Comparison of ENCODE assay signal across 29 cellular contexts in genomic region chr19:17836530-17836929, GRCh38. TPM values are rescaled to one million over a fixed set of nuclear protein-coding genes. Genes with fewer than 3 reads are reported as not detected.
DNase-seq lines count a peak whose midpoint lies in the region; ATAC-seq and TF ChIP-seq lines count a peak whose summit lies in the region.
"Had no signal": no experiment of that assay in that cellular context is flagged by ENCODE, and none has a peak within 500 bp of the region (broad histone marks: within the 10 kb centered on the region; RNA-seq: fewer than 3 reads in every experiment).

No MANE protein-coding gene starts in this region.

- no peak overlapping the region for H3K23ac ChIP-seq in mesendoderm (ENCODE audit: low read length)
- no peak overlapping the region for H3K23ac ChIP-seq in neuronal stem cell (ENCODE audit: low read depth, low read length, poor library complexity)

- peaks cover 37% of the 10 kb centered on the region for H3K4me1 Mint-ChIP-seq in activated CD4-positive, alpha-beta memory T cell treated with anti-CD3 and anti-CD28 coated beads, Interleukin-2, amount 10 ng/mL, durations not matched to agents 7 days and 5 days
- H3K4me1 Mint-ChIP-seq in activated CD4-positive, alpha-beta memory T cell treated with anti-CD3 and anti-CD28 coated beads for 36 hours (ENCODE audit: low read depth), result peaks cover 7% of the 10 kb centered on the region
- peaks cover 3% of the 10 kb centered on the region for H3K4me1 Mint-ChIP-seq in activated B cell treated with CpG ODN at 0.5 μM for 24 hours

- H2BK12ac ChIP-seq in neuronal stem cell (ENCODE audit: low read length), result no peak overlapping the region

- no CpG with 5 or more reads among the region's 4 CpGs for WGBS in mesendoderm (ENCODE audit: extremely low coverage, insufficient coverage, low lambda C conversion rate)
- WGBS in neuronal stem cell (ENCODE audit: extremely low coverage in 2 of 2, insufficient read length in 2 of 2, insufficient replicate concordance in 1 of 2), 2 donors, result no CpG with 5 or more reads among the region's 4 CpGs

- peaks cover 2% of the 10 kb centered on the region for H3K9me3 Mint-ChIP-seq in activated CD4-positive, alpha-beta memory T cell treated with anti-CD3 and anti-CD28 coated beads, Interleukin-2, amount 10 ng/mL, durations not matched to agents 7 days and 5 days
- peaks cover 2% of the 10 kb centered on the region for H3K9me3 Mint-ChIP-seq in activated CD4-positive, alpha-beta memory T cell treated with anti-CD3 and anti-CD28 coated beads for 36 hours
- H3K9me3 Mint-ChIP-seq in activated B cell treated with CpG ODN at 0.5 μM for 24 hours, result no peaks in the 10 kb centered on the region
- H3K9me3 Mint-ChIP-seq: naive B cell had no signal

- no peaks in the 10 kb centered on the region for H3K79me2 ChIP-seq in mesendoderm (ENCODE audit: control insufficient read depth, insufficient read depth, low read length)
- H3K79me2 ChIP-seq: hepatocyte had no signal

- H3K56ac ChIP-seq in mesendoderm (ENCODE audit: low read length), result no peak overlapping the region

- DNase-seq in activated CD4-positive, alpha-beta memory T cell treated with anti-CD3 and anti-CD28 coated beads, Interleukin-2, amount 10 ng/mL, durations not matched to agents 7 days and 5 days, result no peak
- no peak for DNase-seq in activated CD4-positive, alpha-beta memory T cell treated with anti-CD3 and anti-CD28 coated beads for 36 hours
- no peak for DNase-seq in activated B cell treated with CpG ODN at 0.5 μM for 24 hours
- peak; percentile 84 for DNase-seq in mesendoderm
- DNase-seq in T-helper 9 cell, result no peak
- no peak for DNase-seq in neuronal stem cell (ENCODE audit: low spot score)
- DNase-seq: activated CD8-positive, alpha-beta memory T cell treated with anti-CD3 and anti-CD28 coated beads for 24 hours; activated effector memory CD4-positive, alpha-beta T cell treated with Interleukin-2 at 50 U/mL for 16 hours; C1 segment of cervical spinal cord; DMS153; KBM-7; MV-4-11; naive B cell; NCI-H187 treated with DMSO at 0.1 percent for 48 hours; NK-92 treated with Interleukin-12 subunit alpha and Interleukin-12 subunit beta, amount 100 ng/mL, for 24 hours; stimulated activated CD4-positive, alpha-beta T cell treated with anti-CD3 and anti-CD28 coated beads, Interleukin-2, amount 100 ng/mL, for 48 hours; upper lobe of left lung had no signal

- CTCF ChIA-PET in activated CD4-positive, alpha-beta memory T cell treated with anti-CD3 and anti-CD28 coated beads, Interleukin-2, amount 10 ng/mL, durations not matched to agents 7 days and 5 days (lab: Charles Lee), result no interaction called here
- CTCF ChIA-PET in activated CD4-positive, alpha-beta memory T cell treated with anti-CD3 and anti-CD28 coated beads for 36 hours (lab: Charles Lee), result no interaction called here
- CTCF ChIA-PET in activated B cell treated with CpG ODN at 0.5 μM for 24 hours (lab: Charles Lee), result no interaction called here

- H3K79me1 ChIP-seq in mesendoderm (ENCODE audit: low read length) (no peaks in the 10 kb centered on the region), neuronal stem cell (ENCODE audit: low read depth, low read length) (no peaks in the 10 kb centered on the region)

- H3K18ac ChIP-seq in mesendoderm (ENCODE audit: low read length) (no peak overlapping the region), neuronal stem cell (ENCODE audit: low read length) (no peak overlapping the region)

- no peak overlapping the region for H4K5ac ChIP-seq in mesendoderm (ENCODE audit: low read length)

- H3K27me3 ChIP-seq in mesendoderm (ENCODE audit: insufficient read depth, low read length, poor library complexity) (no peaks in the 10 kb centered on the region), neuronal stem cell (ENCODE audit: control insufficient read depth in 3 of 3, insufficient read depth in 3 of 3, low read depth in 1 of 3, low read length in 3 of 3) (peaks cover 0 to 14% (median 5%) of the 10 kb centered on the region in 3 experiments)
- H3K27me3 ChIP-seq: upper lobe of left lung had no signal

- H2AK5ac ChIP-seq in mesendoderm (ENCODE audit: low read length) (no peak overlapping the region), neuronal stem cell (ENCODE audit: low read depth, low read length) (no peak overlapping the region)

- no peak overlapping the region for H2AFZ ChIP-seq in neuronal stem cell (ENCODE audit: low read length)
- H2AFZ ChIP-seq: hepatocyte had no signal

- H3K4me3 ChIP-seq in mesendoderm (ENCODE audit: low read length) (no peak overlapping the region), neuronal stem cell (ENCODE audit: low read length in 2 of 2) (no peak overlapping the region)
- H3K4me3 ChIP-seq: hepatocyte, prostate gland, skin epidermis, upper lobe of left lung had no signal

- H3K9ac ChIP-seq in mesendoderm (ENCODE audit: low read length), result no peak overlapping the region
- H3K9ac ChIP-seq in neuronal stem cell (ENCODE audit: low read depth, low read length, poor library complexity), result no peak overlapping the region

- H3K36me3 Mint-ChIP-seq in activated CD4-positive, alpha-beta memory T cell treated with anti-CD3 and anti-CD28 coated beads, Interleukin-2, amount 10 ng/mL, durations not matched to agents 7 days and 5 days (ENCODE audit: low read depth), result peaks cover 91% of the 10 kb centered on the region
- H3K36me3 Mint-ChIP-seq in activated CD4-positive, alpha-beta memory T cell treated with anti-CD3 and anti-CD28 coated beads for 36 hours, result peaks cover 74% of the 10 kb centered on the region
- peaks cover 85% of the 10 kb centered on the region for H3K36me3 Mint-ChIP-seq in activated B cell treated with CpG ODN at 0.5 μM for 24 hours (ENCODE audit: low read depth)

- POLR2A ChIA-PET in activated CD4-positive, alpha-beta memory T cell treated with anti-CD3 and anti-CD28 coated beads, Interleukin-2, amount 10 ng/mL, durations not matched to agents 7 days and 5 days (lab: Charles Lee), result interaction anchor here (2.1 to 6.0 kb wide), 3 partner anchors 10 to 14 kb away, joined by 5 to 42 read pairs (median 7); partner anchors contain the start of gene JAK3
- POLR2A ChIA-PET in activated CD4-positive, alpha-beta memory T cell treated with anti-CD3 and anti-CD28 coated beads for 36 hours (lab: Charles Lee), result no interaction called here
- POLR2A ChIA-PET in activated B cell treated with CpG ODN at 0.5 μM for 24 hours (lab: Charles Lee), result no interaction called here

- H3K27ac Mint-ChIP-seq in activated CD4-positive, alpha-beta memory T cell treated with anti-CD3 and anti-CD28 coated beads, Interleukin-2, amount 10 ng/mL, durations not matched to agents 7 days and 5 days, result peak overlapping the region; percentile 7
- no peak overlapping the region for H3K27ac Mint-ChIP-seq in activated CD4-positive, alpha-beta memory T cell treated with anti-CD3 and anti-CD28 coated beads for 36 hours
- H3K27ac Mint-ChIP-seq in activated B cell treated with CpG ODN at 0.5 μM for 24 hours, result peak overlapping the region; percentile 6

- H2BK120ac ChIP-seq in mesendoderm (ENCODE audit: low read depth, low read length), result no peak overlapping the region
- H2BK120ac ChIP-seq in neuronal stem cell (ENCODE audit: low read depth, low read length), result no peak overlapping the region

- H4K8ac ChIP-seq in mesendoderm (ENCODE audit: low read depth, low read length) (no peak overlapping the region), neuronal stem cell (ENCODE audit: low read depth, low read length) (no peak overlapping the region)

- intact Hi-C loops in activated CD4-positive, alpha-beta memory T cell treated with anti-CD3 and anti-CD28 coated beads for 36 hours (cut with micrococcal nuclease), result no loop called here
- intact Hi-C loops in activated B cell treated with CpG ODN at 0.5 μM for 24 hours (cut with micrococcal nuclease), result no loop called here

- no peaks in the 10 kb centered on the region for H3K9me3 ChIP-seq in neuronal stem cell (replicated peaks in 1 of 2; ENCODE audit: control insufficient read depth in 2 of 2, insufficient read depth in 1 of 2, low read depth in 1 of 2, low read length in 2 of 2)
- H3K9me3 ChIP-seq: prostate gland, upper lobe of left lung had no signal

- H3K4ac ChIP-seq in mesendoderm (ENCODE audit: low read depth, low read length), result no peak overlapping the region
- no peak overlapping the region for H3K4ac ChIP-seq in neuronal stem cell (ENCODE audit: low read length)

- H4K91ac ChIP-seq in neuronal stem cell (ENCODE audit: low read depth, low read length, poor library complexity), result no peak overlapping the region

- no peak overlapping the region for H2BK15ac ChIP-seq in mesendoderm (replicated peaks; ENCODE audit: low read depth)
- no peak overlapping the region for H2BK15ac ChIP-seq in neuronal stem cell (ENCODE audit: low read length)

- H3K4me2 ChIP-seq in mesendoderm (ENCODE audit: low read length), result no peak overlapping the region
- H3K4me2 ChIP-seq in neuronal stem cell (ENCODE audit: insufficient read depth, low read length, poor library complexity, severe bottlenecking), result no peak overlapping the region
- H3K4me2 ChIP-seq: hepatocyte had no signal

- no peaks in the 10 kb centered on the region for H3K27me3 Mint-ChIP-seq in activated CD4-positive, alpha-beta memory T cell treated with anti-CD3 and anti-CD28 coated beads, Interleukin-2, amount 10 ng/mL, durations not matched to agents 7 days and 5 days
- no peaks in the 10 kb centered on the region for H3K27me3 Mint-ChIP-seq in activated CD4-positive, alpha-beta memory T cell treated with anti-CD3 and anti-CD28 coated beads for 36 hours
- no peaks in the 10 kb centered on the region for H3K27me3 Mint-ChIP-seq in activated B cell treated with CpG ODN at 0.5 μM for 24 hours
- H3K27me3 Mint-ChIP-seq: naive B cell had no signal

- H2BK5ac ChIP-seq in mesendoderm (ENCODE audit: low read length), result no peak overlapping the region
- no peak overlapping the region for H2BK5ac ChIP-seq in neuronal stem cell (ENCODE audit: low read length)

- H3K14ac ChIP-seq in neuronal stem cell (ENCODE audit: low read length), result no peak overlapping the region

- H3K36me3 ChIP-seq in mesendoderm (ENCODE audit: control insufficient read depth, insufficient read depth, low read length) (no peaks in the 10 kb centered on the region), neuronal stem cell (replicated peaks in 1 of 2; ENCODE audit: control insufficient read depth in 2 of 2, insufficient read depth in 2 of 2, low read length in 2 of 2) (no peaks in the 10 kb centered on the region)
- H3K36me3 ChIP-seq: prostate gland had no signal

- no peak for ATAC-seq in activated B cell treated with CpG ODN at 0.5 μM for 24 hours (ENCODE audit: low read depth)
- ATAC-seq: HCT116, SK-N-SH treated with all-trans-retinoic acid at 6 μM for 48 hours had no signal

- H3K27ac ChIP-seq in mesendoderm (ENCODE audit: low read depth, low read length) (no peak overlapping the region), neuronal stem cell (replicated peaks; ENCODE audit: low read length) (no peak overlapping the region)
- H3K27ac ChIP-seq: hepatocyte, prostate gland, skin epidermis, upper lobe of left lung had no signal

- no peak for TF ChIP-seq CTCF in activated B cell treated with CpG ODN at 0.5 μM for 24 hours (IDR thresholded peaks at IDR 0.05)

- H3K4me1 ChIP-seq in mesendoderm (ENCODE audit: control insufficient read depth, low read depth, low read length) (no peaks in the 10 kb centered on the region), neuronal stem cell (ENCODE audit: control insufficient read depth in 2 of 2, insufficient read depth in 1 of 2, low read depth in 1 of 2, low read length in 2 of 2) (peaks cover 11 to 16% of the 10 kb centered on the region in 2 donors)
- H3K4me1 ChIP-seq: prostate gland had no signal

- H3K4me3 Mint-ChIP-seq in activated CD4-positive, alpha-beta memory T cell treated with anti-CD3 and anti-CD28 coated beads, Interleukin-2, amount 10 ng/mL, durations not matched to agents 7 days and 5 days, result no peak overlapping the region
- H3K4me3 Mint-ChIP-seq in activated CD4-positive, alpha-beta memory T cell treated with anti-CD3 and anti-CD28 coated beads for 36 hours, result no peak overlapping the region
- no peak overlapping the region for H3K4me3 Mint-ChIP-seq in activated B cell treated with CpG ODN at 0.5 μM for 24 hours

RNA-seq across cellular contexts. Expression of gene JAK3, which starts 11.3 kb away (rescaled TPM):
- 100 to 1,000 TPM; 233 to 237 TPM for total RNA-seq in activated CD4-positive, alpha-beta memory T cell treated with anti-CD3 and anti-CD28 coated beads, Interleukin-2, amount 10 ng/mL, durations not matched to agents 7 days and 5 days
- 100 to 1,000 TPM; 200 to 217 TPM for total RNA-seq in activated CD4-positive, alpha-beta memory T cell treated with anti-CD3 and anti-CD28 coated beads for 36 hours
- 213 and 256 TPM in 2 replicates for total RNA-seq in activated B cell treated with CpG ODN at 0.5 μM for 24 hours
- 1.2 TPM for polyA plus RNA-seq in mesendoderm (2013, experiment 1 of 2)
- polyA plus RNA-seq in mesendoderm (2013, experiment 2 of 2), result 1.1 TPM
- 3.2 TPM for polyA plus RNA-seq in neuronal stem cell (2013, experiment 1 of 2)
- 3.3 TPM for polyA plus RNA-seq in neuronal stem cell (2013, experiment 2 of 2)

RNA-seq across cellular contexts. Expression of gene INSL3, which starts 15.2 kb away (rescaled TPM):
- total RNA-seq in activated CD4-positive, alpha-beta memory T cell treated with anti-CD3 and anti-CD28 coated beads, Interleukin-2, amount 10 ng/mL, durations not matched to agents 7 days and 5 days, result 1 to 10 TPM; 7.9 to 9.0 TPM
- total RNA-seq in activated CD4-positive, alpha-beta memory T cell treated with anti-CD3 and anti-CD28 coated beads for 36 hours, result 1 to 10 TPM; 6.8 to 8.3 TPM
- total RNA-seq in activated B cell treated with CpG ODN at 0.5 μM for 24 hours, result 3.6 and 4.1 TPM in 2 replicates
- polyA plus RNA-seq in mesendoderm (2013, experiment 1 of 2), result 0.14 TPM
- polyA plus RNA-seq in mesendoderm (2013, experiment 2 of 2), result 0.28 TPM
- 2.2 TPM for polyA plus RNA-seq in neuronal stem cell (2013, experiment 1 of 2)
- polyA plus RNA-seq in neuronal stem cell (2013, experiment 2 of 2), result 1.8 TPM
- total RNA-seq: A673, endothelial cell of umbilical vein, fibroblast of villous mesenchyme, hepatocyte, lung microvascular endothelial cell, NCI-H460, RPMI7951 had no signal
- polyA plus RNA-seq: endothelial cell of umbilical vein, keratinocyte had no signal

RNA-seq across cellular contexts. Expression of gene RPL18A, which starts 23.2 kb away (rescaled TPM):
- 1,000 to 10,000 TPM; 2,013 to 2,059 TPM for total RNA-seq in activated CD4-positive, alpha-beta memory T cell treated with anti-CD3 and anti-CD28 coated beads, Interleukin-2, amount 10 ng/mL, durations not matched to agents 7 days and 5 days
- total RNA-seq in activated CD4-positive, alpha-beta memory T cell treated with anti-CD3 and anti-CD28 coated beads for 36 hours, result 1,000 to 10,000 TPM; 3,104 to 3,138 TPM
- 4,113 and 4,404 TPM in 2 replicates for total RNA-seq in activated B cell treated with CpG ODN at 0.5 μM for 24 hours
- 2,732 TPM for polyA plus RNA-seq in mesendoderm (2013, experiment 1 of 2)
- polyA plus RNA-seq in mesendoderm (2013, experiment 2 of 2), result 2,732 TPM
- 3,857 TPM for polyA plus RNA-seq in neuronal stem cell (2013, experiment 1 of 2)
- polyA plus RNA-seq in neuronal stem cell (2013, experiment 2 of 2), result 3,701 TPM

RNA-seq across cellular contexts. Expression of gene SLC5A5, which starts 35.2 kb away (rescaled TPM):
- 1 to 10 TPM; 1.7 to 2.0 TPM for total RNA-seq in activated CD4-positive, alpha-beta memory T cell treated with anti-CD3 and anti-CD28 coated beads, Interleukin-2, amount 10 ng/mL, durations not matched to agents 7 days and 5 days
- total RNA-seq in activated CD4-positive, alpha-beta memory T cell treated with anti-CD3 and anti-CD28 coated beads for 36 hours, result 1 to 10 TPM in 1 of 2 experiments, under 1 TPM in 1; 0.87 to 1.0 TPM
- 0.09 and 0.12 TPM in 2 replicates for total RNA-seq in activated B cell treated with CpG ODN at 0.5 μM for 24 hours
- polyA plus RNA-seq in mesendoderm (2013, experiment 1 of 2), result 0.08 TPM
- polyA plus RNA-seq in mesendoderm (2013, experiment 2 of 2), result 0.13 TPM
- 0.08 TPM for polyA plus RNA-seq in neuronal stem cell (2013, experiment 1 of 2)
- polyA plus RNA-seq in neuronal stem cell (2013, experiment 2 of 2), result 0.19 TPM
- total RNA-seq: A673, endothelial cell of umbilical vein, fibroblast of villous mesenchyme, lung microvascular endothelial cell, RPMI7951 had no signal
- polyA plus RNA-seq: endothelial cell of umbilical vein, hepatocyte, keratinocyte had no signal

RNA-seq across cellular contexts. Expression of gene B3GNT3, which starts 41.6 kb away (rescaled TPM):
- not detected for total RNA-seq in activated CD4-positive, alpha-beta memory T cell treated with anti-CD3 and anti-CD28 coated beads, Interleukin-2, amount 10 ng/mL, durations not matched to agents 7 days and 5 days
- total RNA-seq in activated CD4-positive, alpha-beta memory T cell treated with anti-CD3 and anti-CD28 coated beads for 36 hours, result under 1 TPM; 0.26 to 0.34 TPM
- total RNA-seq in activated B cell treated with CpG ODN at 0.5 μM for 24 hours, result not detected in 2 replicates
- polyA plus RNA-seq in mesendoderm (2013, experiment 1 of 2), result 0.29 TPM
- 0.24 TPM for polyA plus RNA-seq in mesendoderm (2013, experiment 2 of 2)
- polyA plus RNA-seq in neuronal stem cell (2013, experiment 1 of 2), result 0.03 TPM
- not detected for polyA plus RNA-seq in neuronal stem cell (2013, experiment 2 of 2)
- total RNA-seq: A673, endothelial cell of umbilical vein, fibroblast of villous mesenchyme, lung microvascular endothelial cell had no signal
